ENCODE assay signal across 24 cellular contexts in the genomic region with DNA sequence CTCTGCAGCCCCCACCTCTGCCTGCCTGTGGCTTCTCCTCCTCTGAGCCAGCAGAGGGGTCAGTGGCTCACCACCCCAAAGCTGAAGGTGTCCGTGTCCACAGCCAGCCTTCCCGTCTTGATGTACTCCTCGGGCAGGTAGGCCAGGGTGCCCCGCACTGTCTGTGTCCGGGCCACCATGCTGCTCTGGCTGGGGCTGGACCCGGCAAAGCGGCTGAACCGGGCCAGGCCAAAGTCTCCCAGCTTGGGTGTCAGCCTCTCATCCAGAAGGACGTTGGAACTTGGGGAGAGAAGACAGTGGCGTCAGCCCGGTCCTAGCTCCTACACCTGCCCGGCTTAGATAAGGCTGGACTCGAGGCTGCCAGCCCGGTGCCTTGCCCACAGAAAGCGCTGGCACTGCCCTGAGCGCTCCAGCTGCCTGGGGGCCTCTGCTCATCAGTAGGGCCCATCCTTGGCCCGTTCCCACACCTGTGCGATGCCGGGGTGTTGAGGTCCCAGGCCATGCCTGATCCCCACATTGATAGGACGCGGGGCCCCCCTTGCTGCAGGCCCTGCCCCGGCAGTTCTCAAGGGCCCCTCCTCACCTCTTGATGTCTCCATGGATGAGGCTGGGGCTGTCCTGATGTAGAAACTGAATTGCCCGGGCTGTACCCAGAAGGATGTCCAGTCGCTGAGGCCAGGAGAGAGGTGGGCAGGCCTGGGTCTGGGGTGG. TPM values are rescaled to one million over a fixed set of nuclear protein-coding genes. Genes with fewer than 3 reads are reported as not detected.
DNase-seq lines count a peak whose midpoint lies in the region; ATAC-seq, FAIRE-seq and TF ChIP-seq lines count a peak whose summit lies in the region.
"Had no signal": no experiment of that assay in that cellular context is flagged by ENCODE, and none has a peak within 500 bp of the region (broad histone marks: within the 10 kb centered on the region; RNA-seq: fewer than 3 reads in every experiment).

No MANE protein-coding gene starts in this region.

- RAD21 ChIA-PET in GM12878 (lab: Charles Lee; ENCODE audit: unreplicated experiment), result no interaction called here

- H2AFZ ChIP-seq in Loucy (ENCODE audit: low read length) (no peak overlapping the region), GM12878 (ENCODE audit: control insufficient read depth, low read depth, low read length) (no peak overlapping the region)
- H2AFZ ChIP-seq: GM23248, PC-9 had no signal

- H3K4me2 ChIP-seq in Loucy (ENCODE audit: low read depth, low read length, poor library complexity, severe bottlenecking) (peak overlapping the region; percentile 93), GM12878 (ENCODE audit: control insufficient read depth, insufficient read depth) (peak overlapping the region; percentile 48; the same call in 1 of the 2 replicates)
- H3K4me2 ChIP-seq: PC-9 had no signal

- H4K20me1 ChIP-seq in Loucy (ENCODE audit: insufficient read depth, low read length, poor library complexity, severe bottlenecking), result peaks cover 3% of the 10 kb centered on the region
- no peaks in the 10 kb centered on the region for H4K20me1 ChIP-seq in GM12878 (ENCODE audit: control insufficient read depth, insufficient read depth)

- TF ChIP-seq CTCF in Loucy (conservative IDR thresholded peaks at IDR 0.05; ENCODE audit: low read length) (no peak), GM12878 (IDR thresholded peaks at IDR 0.05 in 2 of 3, conservative IDR thresholded peaks at IDR 0.05 in 1 of 3; ENCODE audit: control insufficient read depth in 2 of 3, extremely low read depth in 1 of 3, insufficient read depth in 1 of 3, low read depth in 3 of 3, low read length in 3 of 3) (no peak), stomach (IDR thresholded peaks at IDR 0.05) (no peak)

- no peak for ATAC-seq in activated naive CD8-positive, alpha-beta T cell treated with anti-CD3 and anti-CD28 coated beads, Interleukin-2, amount 50 U/mL, for 24 hours
- no peak for ATAC-seq in GM12878
- ATAC-seq in stimulated activated naive B cell treated with anti-CD40 and anti-IgM and Interleukin-4, amounts not matched to agents 10 μg/mL and 1 μg/mL and 100 μg/mL, for 72 hours (replicated peaks), result no peak

- H3K4me1 Mint-ChIP-seq in activated naive CD8-positive, alpha-beta T cell treated with anti-CD3 and anti-CD28 coated beads for 36 hours, result peaks cover 10% of the 10 kb centered on the region
- peaks cover 25% of the 10 kb centered on the region for H3K4me1 Mint-ChIP-seq in activated naive CD8-positive, alpha-beta T cell treated with anti-CD3 and anti-CD28 coated beads, Interleukin-2, amount 50 U/mL, for 24 hours
- peaks cover 23 to 51% of the 10 kb centered on the region in 2 donors for H3K4me1 Mint-ChIP-seq in stimulated activated naive B cell treated with anti-CD40 and anti-IgM and Interleukin-4, amounts not matched to agents 10 μg/mL and 1 μg/mL and 100 μg/mL, for 72 hours

- H3K27ac ChIP-seq in GM12878 (ENCODE audit: control insufficient read depth, insufficient read depth), result no peak overlapping the region
- no peak overlapping the region for H3K27ac ChIP-seq in stomach
- H3K27ac ChIP-seq in caudate nucleus (ENCODE audit: low read depth, low read length), result no peak overlapping the region
- H3K27ac ChIP-seq: GM23248, PC-9, SK-N-MC had no signal

- H3K9me3 ChIP-seq in Loucy (ENCODE audit: insufficient read depth, low read depth, low read length) (no peaks in the 10 kb centered on the region), GM12878 (replicated peaks; ENCODE audit: control insufficient read depth, insufficient read depth, low read length) (no peaks in the 10 kb centered on the region), stomach (no peaks in the 10 kb centered on the region)
- H3K9me3 ChIP-seq: HAP-1 had no signal

- H3K9ac ChIP-seq in Loucy (ENCODE audit: low read depth, low read length, poor library complexity, severe bottlenecking) (no peak overlapping the region), GM12878 (ENCODE audit: control insufficient read depth, insufficient read depth, low read length) (no peak overlapping the region)
- H3K9ac ChIP-seq: GM23248 had no signal

- H3K4me3 ChIP-seq in Loucy (ENCODE audit: low read length, poor library complexity, severe bottlenecking) (no peak overlapping the region), GM12878 (no peak overlapping the region), stomach (no peak overlapping the region)
- H3K4me3 ChIP-seq: GM23248, HAP-1, PC-9, SK-N-MC had no signal

- H3K4me1 ChIP-seq in Loucy (ENCODE audit: insufficient read depth, low read length, poor library complexity, severe bottlenecking) (no peaks in the 10 kb centered on the region), GM12878 (ENCODE audit: control insufficient read depth, insufficient read depth, low read length) (peaks cover 14% of the 10 kb centered on the region), stomach (peaks cover 5 to 46% (median 36%) of the 10 kb centered on the region in 4 donors)

- WGBS in GM12878 (ENCODE audit: insufficient coverage, insufficient replicate concordance, low lambda C conversion rate, missing lambda C conversion rate), result 65% methylated on average over 22 of the region's 24 CpGs
- 81 to 89% (median 84%) methylated on average over 19 to 24 of the region's 24 CpGs; no CpG with 5 or more reads in 1 of the 5 donors for whole genome bisulfite sequencing in stomach, 5 donors

- H3K27me3 ChIP-seq in Loucy (ENCODE audit: insufficient read depth, low read length, poor library complexity, severe bottlenecking) (no peaks in the 10 kb centered on the region), GM12878 (replicated peaks in 1 of 2; ENCODE audit: control insufficient read depth in 2 of 2, insufficient read depth in 2 of 2, low read length in 1 of 2) (no peaks in the 10 kb centered on the region), stomach (peaks cover 0 to 6% (median 0%) of the 10 kb centered on the region in 3 donors)

- in situ Hi-C loops in GM12878 (cut with MboI), result no loop called here

- no peak for DNase-seq in activated naive CD8-positive, alpha-beta T cell treated with anti-CD3 and anti-CD28 coated beads for 36 hours
- DNase-seq in activated naive CD8-positive, alpha-beta T cell treated with anti-CD3 and anti-CD28 coated beads, Interleukin-2, amount 50 U/mL, for 24 hours, result no peak
- no peak for DNase-seq in GM12878 (ENCODE audit: low read depth, low spot score)
- DNase-seq in stimulated activated naive B cell treated with anti-CD40 and anti-IgM and Interleukin-4, amounts not matched to agents 10 μg/mL and 1 μg/mL and 100 μg/mL, for 72 hours, result no peak
- no peak for DNase-seq in mucosa of gallbladder (ENCODE audit: low spot score)
- no peak for DNase-seq in stomach
- DNase-seq in caudate nucleus (lab: John Stamatoyannopoulos, UW), result no peak
- DNase-seq: AML-193; CD4-positive, CD25-positive, alpha-beta regulatory T cell; DMS79; GM23248; MM.1S; NCI-H1048; NCI-H1436; NCI-H187 treated with DMSO at 0.1 percent for 48 hours; NCI-H2107; NCI-H446 treated with DMSO at 0.1 percent for 48 hours; NCI-H526 treated with DMSO at 0.1 percent for 48 hours; PC-9; RPMI8226; SHP77 treated with DMSO at 0.1 percent for 48 hours had no signal

- no peaks in the 10 kb centered on the region for H3K9me3 Mint-ChIP-seq in activated naive CD8-positive, alpha-beta T cell treated with anti-CD3 and anti-CD28 coated beads for 36 hours
- no peaks in the 10 kb centered on the region for H3K9me3 Mint-ChIP-seq in activated naive CD8-positive, alpha-beta T cell treated with anti-CD3 and anti-CD28 coated beads, Interleukin-2, amount 50 U/mL, for 24 hours
- no peaks in the 10 kb centered on the region for H3K9me3 Mint-ChIP-seq in stimulated activated naive B cell treated with anti-CD40 and anti-IgM and Interleukin-4, amounts not matched to agents 10 μg/mL and 1 μg/mL and 100 μg/mL, for 72 hours
- H3K9me3 Mint-ChIP-seq: CD4-positive, CD25-positive, alpha-beta regulatory T cell had no signal

- H3K27ac Mint-ChIP-seq in activated naive CD8-positive, alpha-beta T cell treated with anti-CD3 and anti-CD28 coated beads for 36 hours, result peak overlapping the region; percentile 20
- no peak overlapping the region for H3K27ac Mint-ChIP-seq in activated naive CD8-positive, alpha-beta T cell treated with anti-CD3 and anti-CD28 coated beads, Interleukin-2, amount 50 U/mL, for 24 hours
- H3K27ac Mint-ChIP-seq in stimulated activated naive B cell treated with anti-CD40 and anti-IgM and Interleukin-4, amounts not matched to agents 10 μg/mL and 1 μg/mL and 100 μg/mL, for 72 hours, result peak overlapping the region; percentile 76
- H3K27ac Mint-ChIP-seq: CD4-positive, CD25-positive, alpha-beta regulatory T cell had no signal

- H3F3A ChIP-seq in Loucy (ENCODE audit: low read depth), result no peaks in the 10 kb centered on the region

- BruUV-seq in GM12878 (replicated peaks; lab: Mats Ljungman, UMichigan), result no TSS peak

- FAIRE-seq in GM12878 (lab: Jason Lieb, UNC), result no peak

- no peak for TF ChIP-seq RAD21 in GM12878 (IDR thresholded peaks at IDR 0.05; ENCODE audit: insufficient read depth, low read depth, low read length)

- no peaks in the 10 kb centered on the region for H3K9me2 ChIP-seq in Loucy (replicated peaks; ENCODE audit: low read depth, low read length)

- SMC1A ChIA-PET in GM12878 (lab: Charles Lee; ENCODE audit: uncharacterized antibody, unreplicated experiment), result no interaction called here

- intact Hi-C loops in GM12878 (cut with micrococcal nuclease; ENCODE audit: unreplicated experiment) (no loop called here), stomach (cut with DNase I; ENCODE audit: low total_unique reads) (no loop called here)

- H3K79me2 ChIP-seq in Loucy (ENCODE audit: insufficient read depth, low read length) (peaks cover 51% of the 10 kb centered on the region), GM12878 (ENCODE audit: control insufficient read depth, insufficient read depth, low read length) (peaks cover 41% of the 10 kb centered on the region)

- no peaks in the 10 kb centered on the region for H3K27me3 Mint-ChIP-seq in activated naive CD8-positive, alpha-beta T cell treated with anti-CD3 and anti-CD28 coated beads for 36 hours
- no peaks in the 10 kb centered on the region for H3K27me3 Mint-ChIP-seq in activated naive CD8-positive, alpha-beta T cell treated with anti-CD3 and anti-CD28 coated beads, Interleukin-2, amount 50 U/mL, for 24 hours
- H3K27me3 Mint-ChIP-seq in stimulated activated naive B cell treated with anti-CD40 and anti-IgM and Interleukin-4, amounts not matched to agents 10 μg/mL and 1 μg/mL and 100 μg/mL, for 72 hours, result peaks cover 0 to 4% of the 10 kb centered on the region in 2 donors
- H3K27me3 Mint-ChIP-seq: CD4-positive, CD25-positive, alpha-beta regulatory T cell had no signal

- POLR2A ChIA-PET in GM12878 (lab: Charles Lee), result no interaction called here

- peaks cover 22% of the 10 kb centered on the region for H3K36me3 Mint-ChIP-seq in activated naive CD8-positive, alpha-beta T cell treated with anti-CD3 and anti-CD28 coated beads for 36 hours
- H3K36me3 Mint-ChIP-seq in activated naive CD8-positive, alpha-beta T cell treated with anti-CD3 and anti-CD28 coated beads, Interleukin-2, amount 50 U/mL, for 24 hours (ENCODE audit: low read depth), result peaks cover 14% of the 10 kb centered on the region
- H3K36me3 Mint-ChIP-seq in stimulated activated naive B cell treated with anti-CD40 and anti-IgM and Interleukin-4, amounts not matched to agents 10 μg/mL and 1 μg/mL and 100 μg/mL, for 72 hours, result peaks cover 15 to 34% of the 10 kb centered on the region in 2 donors

- TF ChIP-seq POLR2A in GM12878 (IDR thresholded peaks at IDR 0.05; ENCODE audit: low read depth, low read length) (no peak), stomach (IDR thresholded peaks at IDR 0.05) (no peak)

- CTCF ChIA-PET in GM12878 (lab: Yijun Ruan, JAX), result no interaction called here

- TF ChIP-seq EP300 in GM12878 (IDR thresholded peaks at IDR 0.05; ENCODE audit: borderline replicate concordance in 1 of 2, control insufficient read depth in 1 of 2, low read depth in 2 of 2, low read length in 2 of 2) (no peak), stomach (IDR thresholded peaks at IDR 0.05) (no peak)

- H3K4me3 Mint-ChIP-seq in activated naive CD8-positive, alpha-beta T cell treated with anti-CD3 and anti-CD28 coated beads for 36 hours, result no peak overlapping the region
- H3K4me3 Mint-ChIP-seq in activated naive CD8-positive, alpha-beta T cell treated with anti-CD3 and anti-CD28 coated beads, Interleukin-2, amount 50 U/mL, for 24 hours, result no peak overlapping the region
- H3K4me3 Mint-ChIP-seq in stimulated activated naive B cell treated with anti-CD40 and anti-IgM and Interleukin-4, amounts not matched to agents 10 μg/mL and 1 μg/mL and 100 μg/mL, for 72 hours, result no peak overlapping the region

- H3K36me3 ChIP-seq in Loucy (ENCODE audit: insufficient read depth, low read length), result peaks cover 7% of the 10 kb centered on the region; the same call in 1 of the 2 replicates
- peaks cover 0 to 5% of the 10 kb centered on the region in 2 experiments; a peak in 3 of 4 replicates for H3K36me3 ChIP-seq in GM12878 (ENCODE audit: control insufficient read depth in 2 of 2, insufficient read depth in 2 of 2, low read length in 1 of 2)
- peaks cover 0 to 54% (median 36%) of the 10 kb centered on the region in 4 donors for H3K36me3 ChIP-seq in stomach

RNA-seq across cellular contexts. Expression of a gene that starts 3.2 kb away (rescaled TPM):
- 100 to 1,000 TPM; 155 to 159 TPM for total RNA-seq in activated naive CD8-positive, alpha-beta T cell treated with anti-CD3 and anti-CD28 coated beads for 36 hours
- 44.0 and 54.1 TPM in 2 replicates for total RNA-seq in GM12878 (2013; cell fraction: nucleolus; rRNA removed)
- 63.2 and 77.8 TPM in 2 replicates for total RNA-seq in GM12878 (2014; rRNA removed)
- total RNA-seq in GM12878 (2014; rRNA removed; fragmentation: Illumina TruSeq; extraction: Trizol), result 37.6 and 42.3 TPM in 2 replicates
- 106 and 136 TPM in 2 replicates for total RNA-seq in GM12878 (2021)
- 21.6 TPM for polyA plus RNA-seq in GM12878 (2011; ENCODE audit: low read depth)
- 19.0 and 27.8 TPM in 2 replicates for polyA plus RNA-seq in GM12878 (2011; rRNA removed)
- polyA plus RNA-seq in GM12878 (2011; cell fraction: cytosol; rRNA removed), result 29.6 and 55.4 TPM in 2 replicates
- 65.0 and 102 TPM in 2 replicates for polyA plus RNA-seq in GM12878 (2011; cell fraction: nucleus; rRNA removed)
- polyA plus RNA-seq in GM12878 (2012), result 45.7 and 78.8 TPM in 2 replicates
- 9.4 and 32.7 TPM in 2 replicates for polyA plus RNA-seq in GM12878 (2014; fragmentation: Illumina TruSeq; extraction: Trizol)
- 10 to 100 TPM in 1 of 2 experiments, 1 to 10 TPM in 1; 4.2 to 15.1 TPM for polyA plus RNA-seq in GM12878 (2014; fragmentation: Nextera tagmentation; extraction: Ambion mirVana)
- 89.9 and 107 TPM in 2 replicates for polyA plus RNA-seq in GM12878 (2014; rRNA removed)
- polyA plus RNA-seq in GM12878 (2016; fragmentation: Nextera tagmentation; extraction: Ambion mirVana), result 10 to 100 TPM; 36.8 to 82.4 TPM
- polyA minus RNA-seq in GM12878 (2011; rRNA and poly(A)+ RNA removed), result 22.2 and 50.5 TPM in 2 replicates
- 36.8 TPM in 2 replicates for polyA minus RNA-seq in GM12878 (2011; cell fraction: cytosol; rRNA and poly(A)+ RNA removed)
- 25.1 and 44.2 TPM in 2 replicates for polyA minus RNA-seq in GM12878 (2011; cell fraction: nucleus; rRNA and poly(A)+ RNA removed)
- total RNA-seq in mucosa of gallbladder, result 108 TPM
- 100 to 1,000 TPM in 2 of 5 donors, 10 to 100 TPM in 3; 25.5 to 211 (median 75.2) TPM for total RNA-seq in stomach
- 10 to 100 TPM; 52.1 to 73.9 (median 59.1) TPM for polyA plus RNA-seq in stomach

RNA-seq across cellular contexts. Expression of a gene that starts 44.0 kb away (rescaled TPM):
- total RNA-seq in activated naive CD8-positive, alpha-beta T cell treated with anti-CD3 and anti-CD28 coated beads for 36 hours, result 1 to 10 TPM; 3.4 to 6.2 TPM
- total RNA-seq in GM12878 (2013; cell fraction: nucleolus; rRNA removed), result 2.9 and 4.2 TPM in 2 replicates
- total RNA-seq in GM12878 (2014; rRNA removed) (5.0 and 8.5 TPM in 2 replicates), GM12878 (2014; rRNA removed; fragmentation: Illumina TruSeq; extraction: Trizol) (1.6 and 1.7 TPM in 2 replicates), GM12878 (2021) (6.1 and 6.3 TPM in 2 replicates), mucosa of gallbladder (14.4 TPM), stomach (10 to 100 TPM in 1 of 5 donors, 1 to 10 TPM in 2, under 1 TPM in 1, not detected in 1; 0.89 to 16.2 (median 2.9) TPM)
- polyA plus RNA-seq in GM12878 (2011; ENCODE audit: low read depth), result 1.3 TPM
- polyA plus RNA-seq in GM12878 (2011; rRNA removed) (3.0 and 4.2 TPM in 2 replicates), GM12878 (2014; fragmentation: Illumina TruSeq; extraction: Trizol) (0.36 and 0.88 TPM in 2 replicates), GM12878 (2014; fragmentation: Nextera tagmentation; extraction: Ambion mirVana) (under 1 TPM; 0.45 to 0.99 TPM), GM12878 (2014; rRNA removed) (5.6 and 7.0 TPM in 2 replicates), GM12878 (2016; fragmentation: Nextera tagmentation; extraction: Ambion mirVana) (1 to 10 TPM; 4.0 to 4.8 TPM), stomach (1 to 10 TPM; 2.3 to 7.0 (median 6.3) TPM)
- polyA plus RNA-seq in GM12878 (2011; cell fraction: cytosol; rRNA removed), result 9.1 and 11.2 TPM in 2 replicates
- 4.7 and 5.0 TPM in 2 replicates for polyA plus RNA-seq in GM12878 (2011; cell fraction: nucleus; rRNA removed)
- polyA plus RNA-seq in GM12878 (2012), result 5.0 and 5.4 TPM in 2 replicates
- polyA minus RNA-seq in GM12878 (2011; rRNA and poly(A)+ RNA removed), result 3.2 and 6.9 TPM in 2 replicates
- polyA minus RNA-seq in GM12878 (2011; cell fraction: cytosol; rRNA and poly(A)+ RNA removed), result 0.94 and 2.7 TPM in 2 replicates
- polyA minus RNA-seq in GM12878 (2011; cell fraction: nucleus; rRNA and poly(A)+ RNA removed), result 3.0 and 3.4 TPM in 2 replicates

RNA-seq across cellular contexts. Expression of a gene that starts 44.9 kb away (rescaled TPM):
- total RNA-seq in activated naive CD8-positive, alpha-beta T cell treated with anti-CD3 and anti-CD28 coated beads for 36 hours, result 100 to 1,000 TPM; 140 to 142 TPM
- 24.5 and 28.7 TPM in 2 replicates for total RNA-seq in GM12878 (2013; cell fraction: nucleolus; rRNA removed)
- 18.8 and 25.5 TPM in 2 replicates for total RNA-seq in GM12878 (2014; rRNA removed)
- total RNA-seq in GM12878 (2014; rRNA removed; fragmentation: Illumina TruSeq; extraction: Trizol), result 8.8 and 10.6 TPM in 2 replicates
- total RNA-seq in GM12878 (2021), result 86.1 and 92.7 TPM in 2 replicates
- polyA plus RNA-seq in GM12878 (2011; ENCODE audit: low read depth), result 14.7 TPM
- polyA plus RNA-seq in GM12878 (2011; rRNA removed), result 2.3 and 4.1 TPM in 2 replicates
- polyA plus RNA-seq in GM12878 (2011; cell fraction: cytosol; rRNA removed), result 11.0 and 15.4 TPM in 2 replicates
- 29.9 and 55.9 TPM in 2 replicates for polyA plus RNA-seq in GM12878 (2011; cell fraction: nucleus; rRNA removed)
- 25.7 and 35.7 TPM in 2 replicates for polyA plus RNA-seq in GM12878 (2012)
- polyA plus RNA-seq in GM12878 (2014; fragmentation: Illumina TruSeq; extraction: Trizol), result 7.4 and 21.5 TPM in 2 replicates
- polyA plus RNA-seq in GM12878 (2014; fragmentation: Nextera tagmentation; extraction: Ambion mirVana), result 1 to 10 TPM; 3.9 to 7.6 TPM
- 32.0 and 45.1 TPM in 2 replicates for polyA plus RNA-seq in GM12878 (2014; rRNA removed)
- 10 to 100 TPM; 39.3 to 39.8 TPM for polyA plus RNA-seq in GM12878 (2016; fragmentation: Nextera tagmentation; extraction: Ambion mirVana)
- polyA minus RNA-seq in GM12878 (2011; rRNA and poly(A)+ RNA removed), result 4.8 and 11.2 TPM in 2 replicates
- polyA minus RNA-seq in GM12878 (2011; cell fraction: cytosol; rRNA and poly(A)+ RNA removed), result 28.6 and 29.6 TPM in 2 replicates
- polyA minus RNA-seq in GM12878 (2011; cell fraction: nucleus; rRNA and poly(A)+ RNA removed), result 9.9 and 19.6 TPM in 2 replicates
- 69.5 TPM for total RNA-seq in mucosa of gallbladder
- total RNA-seq in stomach, result 10 to 100 TPM; 13.2 to 61.6 (median 35.3) TPM
- 10 to 100 TPM in 2 of 3 donors, 1 to 10 TPM in 1; 9.0 to 13.9 (median 12.6) TPM for polyA plus RNA-seq in stomach
